In genomic region chr5:138157626-138158025, GRCh38 we compare ENCODE assay signal across 20 cellular contexts. TPM values are rescaled to one million over a fixed set of nuclear protein-coding genes. Genes with fewer than 3 reads are reported as not detected.
DNase-seq lines count a peak whose midpoint lies in the region; ATAC-seq and TF ChIP-seq lines count a peak whose summit lies in the region.
"Had no signal": no experiment of that assay in that cellular context is flagged by ENCODE, and none has a peak within 500 bp of the region (broad histone marks: within the 10 kb centered on the region; RNA-seq: fewer than 3 reads in every experiment).

No MANE protein-coding gene starts in this region.

- H3K4me1 ChIP-seq in CD8-positive, alpha-beta T cell (ENCODE audit: insufficient read depth, low read length): no peaks in the 10 kb centered on the region
- H3K4me1 ChIP-seq: BLaER1 had no signal

- H3K27me3 ChIP-seq in CD8-positive, alpha-beta T cell (ENCODE audit: insufficient read depth, low read length): no peaks in the 10 kb centered on the region
- H3K27me3 ChIP-seq: BLaER1 had no signal

- no peak for ATAC-seq in CD8-positive, alpha-beta T cell
- ATAC-seq in stimulated activated memory B cell treated with anti-CD40 and anti-IgM and Interleukin-4, amounts not matched to agents 10 μg/mL and 1 μg/mL and 100 μg/mL, for 72 hours: no peak
- ATAC-seq: GM12878 had no signal

- TF ChIP-seq CTCF in CD8-positive, alpha-beta T cell (IDR thresholded peaks at IDR 0.05): no peak
- TF ChIP-seq CTCF in fibroblast of villous mesenchyme (IDR thresholded peaks at IDR 0.05; ENCODE audit: insufficient read depth, low read depth, low read length): no peak

- no peak overlapping the region for H3K4me3 Mint-ChIP-seq in CD8-positive, alpha-beta T cell
- H3K4me3 Mint-ChIP-seq in stimulated activated memory B cell treated with anti-CD40 and anti-IgM and Interleukin-4, amounts not matched to agents 10 μg/mL and 1 μg/mL and 100 μg/mL, for 72 hours: no peak overlapping the region
- H3K4me3 Mint-ChIP-seq: B cell; CD4-positive, CD25-positive, alpha-beta regulatory T cell; CD8-positive, alpha-beta memory T cell had no signal

- no peaks in the 10 kb centered on the region for H3K4me1 Mint-ChIP-seq in CD8-positive, alpha-beta T cell (ENCODE audit: low read depth)
- no peaks in the 10 kb centered on the region for H3K4me1 Mint-ChIP-seq in stimulated activated memory B cell treated with anti-CD40 and anti-IgM and Interleukin-4, amounts not matched to agents 10 μg/mL and 1 μg/mL and 100 μg/mL, for 72 hours
- H3K4me1 Mint-ChIP-seq: B cell; CD8-positive, alpha-beta memory T cell had no signal

- peaks cover 62% of the 10 kb centered on the region for H3K36me3 Mint-ChIP-seq in CD8-positive, alpha-beta T cell
- peaks cover 55% of the 10 kb centered on the region for H3K36me3 Mint-ChIP-seq in stimulated activated memory B cell treated with anti-CD40 and anti-IgM and Interleukin-4, amounts not matched to agents 10 μg/mL and 1 μg/mL and 100 μg/mL, for 72 hours

- no peak overlapping the region for H3K27ac ChIP-seq in CD8-positive, alpha-beta T cell (ENCODE audit: low read depth, low read length)
- H3K27ac ChIP-seq: 22Rv1, BLaER1, C4-2B, GM23248 had no signal

- no peaks in the 10 kb centered on the region for H3K27me3 Mint-ChIP-seq in CD8-positive, alpha-beta T cell (ENCODE audit: low read depth)
- no peaks in the 10 kb centered on the region for H3K27me3 Mint-ChIP-seq in stimulated activated memory B cell treated with anti-CD40 and anti-IgM and Interleukin-4, amounts not matched to agents 10 μg/mL and 1 μg/mL and 100 μg/mL, for 72 hours
- H3K27me3 Mint-ChIP-seq: B cell; CD8-positive, alpha-beta memory T cell had no signal

- H3K36me3 ChIP-seq in CD8-positive, alpha-beta T cell (ENCODE audit: insufficient read depth, low read length): peaks cover 32% of the 10 kb centered on the region

- H3K9me3 Mint-ChIP-seq in CD8-positive, alpha-beta T cell: no peaks in the 10 kb centered on the region
- H3K9me3 Mint-ChIP-seq in stimulated activated memory B cell treated with anti-CD40 and anti-IgM and Interleukin-4, amounts not matched to agents 10 μg/mL and 1 μg/mL and 100 μg/mL, for 72 hours: no peaks in the 10 kb centered on the region
- H3K9me3 Mint-ChIP-seq: CD4-positive, CD25-positive, alpha-beta regulatory T cell; CD8-positive, alpha-beta memory T cell had no signal

- no peak for DNase-seq in CD8-positive, alpha-beta T cell
- DNase-seq in amniotic epithelial cell (ENCODE audit: low read depth) (peak; percentile 14), fibroblast of villous mesenchyme (ENCODE audit: low read depth) (peak; percentile 14), NOMO-1 (lab: John Stamatoyannopoulos, UW; ENCODE audit: unreplicated experiment in 2 of 2) (no peak), T-helper 1 cell (no peak)
- DNase-seq: CD4-positive, CD25-positive, alpha-beta regulatory T cell; CD8-positive, alpha-beta memory T cell; DMS 273 treated with DMSO at 0.1 percent for 48 hours; DMS79; EL; GDM1; GM23248; H7; HCEC 1CT had no signal

- H3K4me3 ChIP-seq in CD8-positive, alpha-beta T cell (ENCODE audit: low read depth, low read length): no peak overlapping the region
- H3K4me3 ChIP-seq in fibroblast of villous mesenchyme (ENCODE audit: low read depth, low read length): no peak overlapping the region
- H3K4me3 ChIP-seq: BLaER1, GM12878, GM23248 had no signal

- H3K27ac Mint-ChIP-seq in CD8-positive, alpha-beta T cell: peak overlapping the region; percentile 1
- no peak overlapping the region for H3K27ac Mint-ChIP-seq in stimulated activated memory B cell treated with anti-CD40 and anti-IgM and Interleukin-4, amounts not matched to agents 10 μg/mL and 1 μg/mL and 100 μg/mL, for 72 hours
- H3K27ac Mint-ChIP-seq: B cell had no signal

- no peaks in the 10 kb centered on the region for H3K9me3 ChIP-seq in CD8-positive, alpha-beta T cell (ENCODE audit: low read length)
- H3K9me3 ChIP-seq: BLaER1 had no signal

- CTCF ChIA-PET in CD8-positive, alpha-beta T cell (lab: Charles Lee): no interaction called here

- POLR2A ChIA-PET in CD8-positive, alpha-beta T cell (lab: Charles Lee): no interaction called here

- intact Hi-C loops in CD8-positive, alpha-beta T cell (cut with DNase I, micrococcal nuclease): no loop called here

RNA-seq across cellular contexts. Expression of gene NME5, which starts 18.4 kb away (rescaled TPM):
- total RNA-seq in CD8-positive, alpha-beta T cell: not detected
- 1.3 and 2.2 TPM in 2 replicates for total RNA-seq in fibroblast of villous mesenchyme
- total RNA-seq: B cell; CD4-positive, CD25-positive, alpha-beta regulatory T cell; CD8-positive, alpha-beta memory T cell; GM12878; GM23248 had no signal

RNA-seq across cellular contexts. Expression of gene BRD8, which starts 20.8 kb away (rescaled TPM):
- 10 to 100 TPM; 13.0 to 15.0 TPM for total RNA-seq in CD8-positive, alpha-beta T cell
- 30.0 and 63.9 TPM in 2 replicates for total RNA-seq in fibroblast of villous mesenchyme

RNA-seq across cellular contexts. Expression of gene KIF20A, which starts 21.3 kb away (rescaled TPM):
- total RNA-seq in CD8-positive, alpha-beta T cell: under 1 TPM in 1 of 2 experiments, not detected in 1; 0.19 TPM
- 30.6 and 60.0 TPM in 2 replicates for total RNA-seq in fibroblast of villous mesenchyme

RNA-seq across cellular contexts. Expression of gene CDC23, which starts 55.5 kb away (rescaled TPM):
- total RNA-seq in CD8-positive, alpha-beta T cell: 10 to 100 TPM; 18.2 to 20.5 TPM
- 25.4 and 40.2 TPM in 2 replicates for total RNA-seq in fibroblast of villous mesenchyme

Comparison
In these comparisons a context has a peak if more than half of its experiments do, and no peak if none do; other contexts are left out.
1. DNase-seq: peak in amniotic epithelial cell (single experiment) and fibroblast of villous mesenchyme (single experiment); none in CD8-positive, alpha-beta T cell (0 of 7), NOMO-1 (0 of 2) and T-helper 1 cell (0 of 5).
2. RNA of gene KIF20A, which starts 21.3 kb away (total RNA-seq): 30.6 to 60.0 TPM in fibroblast of villous mesenchyme; 0.19 TPM in CD8-positive, alpha-beta T cell; every median in the first group is over 10 times any median in the second.